ENCODE assay signal across 8 cellular contexts in genomic region chr7:73005693-73006447, GRCh38. TPM values are rescaled to one million over a fixed set of nuclear protein-coding genes. Genes with fewer than 3 reads are reported as not detected.
DNase-seq lines count a peak whose midpoint lies in the region; ATAC-seq and TF ChIP-seq lines count a peak whose summit lies in the region.
"Not testable (repeated sequence)": the region's sequence is repeated elsewhere in the genome, so short reads cannot be mapped to it uniquely, and the experiment has no call there.

No MANE protein-coding gene starts in this region.

- not testable (repeated sequence) for H3K27me3 ChIP-seq in layer of hippocampus (ENCODE audit: control insufficient read depth, insufficient read depth, low read length); skeletal muscle satellite cell (ENCODE audit: control insufficient read depth, insufficient read depth, low read length); upper lobe of left lung

- no CpG with 5 or more reads among the region's 66 CpGs for WGBS in upper lobe of left lung, 2 donors

- TF ChIP-seq POLR2A in NB4 (IDR thresholded peaks at IDR 0.05; ENCODE audit: extremely low read depth, insufficient read length) (peak; percentile 84), upper lobe of left lung (IDR thresholded peaks at IDR 0.05) (peak in 3 of 4 donors; percentile 76 to 85 (median 83))

- DNase-seq in NB4 (ENCODE audit: low read depth) (peak; percentile 99), ecto neural progenitor cell (ENCODE audit: low spot score) (peak; percentile 93), upper lobe of left lung (peak; percentile 89 to 92)
- peak; percentile 87 to 92 (median 87) for DNase-seq in activated CD8-positive, alpha-beta memory T cell treated with anti-CD3 and anti-CD28 coated beads for 48 hours (ENCODE audit: low read depth in 2 of 3, low spot score in 2 of 3)

- H3K4me3 ChIP-seq in NB4 (ENCODE audit: low read depth, low read length) (peak overlapping the region; percentile 53), skeletal muscle satellite cell (ENCODE audit: low read length) (peak overlapping the region; percentile 79), upper lobe of left lung (peak overlapping the region; percentile 53 to 67 (median 64))

- H3K9ac ChIP-seq in skeletal muscle satellite cell (ENCODE audit: low read depth, low read length) = peak overlapping the region; percentile 84

- TF ChIP-seq EP300 in upper lobe of left lung (IDR thresholded peaks at IDR 0.05) = not testable (repeated sequence)

- ATAC-seq in GM18517 (IDR thresholded peaks at IDR 0.05; ENCODE audit: unreplicated experiment) = peak; percentile 78
- ATAC-seq in HG02678 (IDR thresholded peaks at IDR 0.05; ENCODE audit: unreplicated experiment) = peak; percentile 81
- ATAC-seq in upper lobe of left lung (ENCODE audit: low FRiP score in 2 of 2) = peak; percentile 98 to 99

- not testable (repeated sequence) for TF ChIP-seq CTCF in NB4 (IDR thresholded peaks at IDR 0.05; ENCODE audit: low read depth, low read length)
- TF ChIP-seq CTCF in upper lobe of left lung (IDR thresholded peaks at IDR 0.05) = peak in 1 of 6 experiments; percentile 6

- not testable (repeated sequence) for H3K4me1 ChIP-seq in skeletal muscle satellite cell (ENCODE audit: control insufficient read depth, insufficient read depth, low read length); upper lobe of left lung

- peak overlapping the region; percentile 71 for H3K27ac ChIP-seq in layer of hippocampus (ENCODE audit: low read depth, low read length)
- peak overlapping the region; percentile 89 to 93 (median 90) for H3K27ac ChIP-seq in upper lobe of left lung

- H3K4me2 ChIP-seq in skeletal muscle satellite cell (ENCODE audit: low read length) = peak overlapping the region; percentile 73

- H3K36me3 ChIP-seq in skeletal muscle satellite cell (ENCODE audit: insufficient read depth, low read length); upper lobe of left lung: not testable (repeated sequence)

- H3K9me3 ChIP-seq in skeletal muscle satellite cell (replicated peaks; ENCODE audit: low read length); upper lobe of left lung: not testable (repeated sequence)

RNA-seq across cellular contexts. Expression of gene SPDYE8, which starts 23.7 kb away (rescaled TPM):
- total RNA-seq in skeletal muscle satellite cell (2012; rRNA removed) = not detected in 2 replicates
- total RNA-seq in upper lobe of left lung = not detected

RNA-seq across cellular contexts. Expression of gene TRIM74, which starts 36.6 kb away (rescaled TPM):
- total RNA-seq in skeletal muscle satellite cell (2012; rRNA removed) = not detected in 2 replicates
- total RNA-seq in upper lobe of left lung = 1 to 10 TPM in 2 of 6 donors, under 1 TPM in 1, not detected in 3; 0.60 to 9.4 (median 1.2) TPM

RNA-seq across cellular contexts. Expression of gene SPDYE11, which starts 51.8 kb away (rescaled TPM):
- total RNA-seq in skeletal muscle satellite cell (2012; rRNA removed) = not detected in 2 replicates
- total RNA-seq in upper lobe of left lung = not detected

Comparison
In these comparisons a context has a peak if more than half of its experiments do, and no peak if none do; other contexts are left out.
1. Peak in every context shown above with its lines: DNase-seq, ATAC-seq, H3K4me3 ChIP-seq and H3K27ac ChIP-seq.